Comparison of ENCODE assay signal across 20 cellular contexts in the genomic region with DNA sequence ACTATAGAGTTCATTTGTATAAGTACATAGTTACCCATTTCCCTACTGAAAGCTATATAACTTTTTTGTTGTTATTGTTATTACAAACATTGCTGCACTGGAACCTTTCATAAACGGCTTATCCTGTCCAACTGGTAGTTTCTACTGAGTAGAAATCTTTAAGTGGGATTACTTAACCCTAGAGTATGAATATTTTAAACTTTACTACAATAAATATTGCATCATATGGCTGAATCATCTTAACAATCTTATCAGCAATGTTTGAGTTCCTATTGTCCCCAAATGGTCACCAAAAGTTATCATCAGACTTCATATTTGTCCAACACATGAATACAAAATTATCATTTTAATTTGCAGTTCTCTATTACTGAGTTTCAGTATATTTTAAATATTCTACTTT. TPM values are rescaled to one million over a fixed set of nuclear protein-coding genes. Genes with fewer than 3 reads are reported as not detected.
A peak's percentile ranks its signal among the peaks of the same experiment; 100 is the strongest.
DNase-seq lines count a peak whose midpoint lies in the region; ATAC-seq, FAIRE-seq and TF ChIP-seq lines count a peak whose summit lies in the region.
"Had no signal": no experiment of that assay in that cellular context is flagged by ENCODE, and none has a peak within 500 bp of the region (broad histone marks: within the 10 kb centered on the region; RNA-seq: fewer than 3 reads in every experiment).

No MANE protein-coding gene starts in this region.

- POLR2A ChIA-PET in K562 (lab: Yijun Ruan, JAX) = no interaction called here

- TF ChIP-seq CTCF in K562 (IDR thresholded peaks at IDR 0.05 in 2 of 3, conservative IDR thresholded peaks at IDR 0.05 in 1 of 3; ENCODE audit: insufficient read depth in 2 of 3, low read depth in 1 of 3, low read length in 3 of 3) (no peak), fibroblast of the aortic adventitia (IDR thresholded peaks at IDR 0.05; ENCODE audit: insufficient read depth, low read length) (no peak), glutamatergic neuron (IDR thresholded peaks at IDR 0.05; ENCODE audit: partially characterized antibody, unreplicated experiment) (no peak)

- peaks cover 20% of the 10 kb centered on the region for H3K36me3 Mint-ChIP-seq in glutamatergic neuron (ENCODE audit: unreplicated experiment)

- H3K4me1 Mint-ChIP-seq in glutamatergic neuron (ENCODE audit: low read depth, unreplicated experiment) = peaks cover 6% of the 10 kb centered on the region

- no peak overlapping the region for H3K4me3 ChIP-seq in K562
- no peak overlapping the region for H3K4me3 ChIP-seq in fibroblast of the aortic adventitia (ENCODE audit: low read depth, low read length)
- H3K4me3 ChIP-seq: SJCRH30 had no signal

- H3K27me3 Mint-ChIP-seq in glutamatergic neuron (ENCODE audit: unreplicated experiment) = no peaks in the 10 kb centered on the region

- no peak overlapping the region for H2AFZ ChIP-seq in K562 (ENCODE audit: low read depth, low read length)

- no peak overlapping the region for H3K4me3 Mint-ChIP-seq in glutamatergic neuron (ENCODE audit: unreplicated experiment)
- H3K4me3 Mint-ChIP-seq: HFFc6 had no signal

- H3K79me2 ChIP-seq in K562 (ENCODE audit: control insufficient read depth, insufficient read depth, low read length) = peaks cover 10% of the 10 kb centered on the region; the same call in 2 of the 3 replicates

- CTCF ChIA-PET in K562 (lab: Yijun Ruan, JAX; ENCODE audit: low intra/inter-chr PET ratio) = no interaction called here

- in situ Hi-C loops in K562 (cut with MboI) = no loop called here

- no peak for TF ChIP-seq RAD21 in K562 (CRISPR knock-in tag; conservative IDR thresholded peaks at IDR 0.05 in 1 of 2, IDR thresholded peaks at IDR 0.05 in 1 of 2)

- DNase-seq in NOMO-1 treated with DMSO at 0.1 percent for 48 hours (lab: John Stamatoyannopoulos, UW; ENCODE audit: unreplicated experiment) = peak; percentile 17
- DNase-seq in NOMO-1 treated with dmso at 0.1 percent for 144 hours (lab: John Stamatoyannopoulos, UW; ENCODE audit: unreplicated experiment) = no peak
- peak; percentile 59 for DNase-seq in MV-4-11 (lab: John Stamatoyannopoulos, UW)
- no peak for DNase-seq in K562 (ENCODE audit: extremely low read depth in 1 of 4, low spot score in 3 of 4)
- peak; percentile 12 for DNase-seq in fibroblast of the aortic adventitia (ENCODE audit: low read depth)
- DNase-seq in glutamatergic neuron = no peak
- no peak for DNase-seq in NAMALWA (ENCODE audit: low spot score)
- DNase-seq: DMS 273 treated with DMSO at 0.1 percent for 48 hours, HFFc6, Karpas-422, NCI-H1092, NCI-H146, NCI-H2081, NCI-H524, RPMI8226, SJCRH30 had no signal

- no peaks in the 10 kb centered on the region for H4K20me1 ChIP-seq in K562 (replicated peaks; ENCODE audit: control insufficient read depth, insufficient read depth, low read length)

- H3K4me2 ChIP-seq in K562 (ENCODE audit: insufficient read depth, low read length) = no peak overlapping the region

- peaks cover 3% of the 10 kb centered on the region; the same call in 1 of the 2 replicates for H3K9me3 ChIP-seq in K562 (replicated peaks; ENCODE audit: control insufficient read depth, insufficient read depth, low read depth, low read length)

- H3K4me1 ChIP-seq in K562 (replicated peaks in 1 of 2; ENCODE audit: control insufficient read depth in 2 of 2, insufficient read depth in 2 of 2, low read length in 2 of 2) = no peaks in the 10 kb centered on the region
- H3K4me1 ChIP-seq: SJCRH30 had no signal

- H3K27me3 ChIP-seq in K562 (ENCODE audit: control insufficient read depth in 2 of 2, insufficient read depth in 2 of 2, low read length in 2 of 2) = no peaks in the 10 kb centered on the region
- H3K27me3 ChIP-seq: SJCRH30 had no signal

- no peak for TF ChIP-seq POLR2A in K562 (conservative IDR thresholded peaks at IDR 0.05)

- no peak for TF ChIP-seq EP300 in K562 (IDR thresholded peaks at IDR 0.05; ENCODE audit: low read length)

- ATAC-seq in K562 = no peak
- no peak for ATAC-seq in HG03097 (IDR thresholded peaks at IDR 0.05; ENCODE audit: low FRiP score, unreplicated experiment)

- no peak for FAIRE-seq in K562 (lab: Jason Lieb, UNC)
- FAIRE-seq: H1 had no signal

- no peak overlapping the region for H3K9ac ChIP-seq in K562 (ENCODE audit: insufficient read depth in 1 of 2, low read depth in 2 of 2, low read length in 2 of 2)

- peaks cover 6% of the 10 kb centered on the region for H3K9me3 Mint-ChIP-seq in glutamatergic neuron (ENCODE audit: unreplicated experiment)

- H3K36me3 ChIP-seq in K562 (ENCODE audit: control insufficient read depth, insufficient read depth, low read length) = no peaks in the 10 kb centered on the region

- H3K27ac ChIP-seq in K562 (ENCODE audit: extremely low read depth, low read depth, low read length) = no peak overlapping the region
- H3K27ac ChIP-seq: 22Rv1, C4-2B, SJCRH30 had no signal

- BruUV-seq in K562 (replicated peaks; lab: Mats Ljungman, UMichigan) = no TSS peak

- WGBS in K562 (ENCODE audit: insufficient coverage, low coverage, missing lambda C conversion rate) = 94% methylated on average over 1 of the region's 1 CpG

- no peak overlapping the region for H3K27ac Mint-ChIP-seq in glutamatergic neuron (ENCODE audit: unreplicated experiment)
- H3K27ac Mint-ChIP-seq: HFFc6 had no signal

- no peaks in the 10 kb centered on the region for H3K9me1 ChIP-seq in K562 (ENCODE audit: control insufficient read depth, insufficient read depth, low read length)

- intact Hi-C loops in K562 (cut with micrococcal nuclease) = no loop called here

TF ChIP-seq in K562, 482 proteins besides CTCF, POLR2A, EP300 and RAD21 (continues in another document):
- TF ChIP-seq ZNF217 (CRISPR knock-in tag; IDR thresholded peaks at IDR 0.05) = no peak
- no peak for TF ChIP-seq FOXJ3 (CRISPR knock-in tag; IDR thresholded peaks at IDR 0.05)
- TF ChIP-seq NFIX (CRISPR knock-in tag; IDR thresholded peaks at IDR 0.05; ENCODE audit: low read depth) = no peak
- TF ChIP-seq, protein P1, sequence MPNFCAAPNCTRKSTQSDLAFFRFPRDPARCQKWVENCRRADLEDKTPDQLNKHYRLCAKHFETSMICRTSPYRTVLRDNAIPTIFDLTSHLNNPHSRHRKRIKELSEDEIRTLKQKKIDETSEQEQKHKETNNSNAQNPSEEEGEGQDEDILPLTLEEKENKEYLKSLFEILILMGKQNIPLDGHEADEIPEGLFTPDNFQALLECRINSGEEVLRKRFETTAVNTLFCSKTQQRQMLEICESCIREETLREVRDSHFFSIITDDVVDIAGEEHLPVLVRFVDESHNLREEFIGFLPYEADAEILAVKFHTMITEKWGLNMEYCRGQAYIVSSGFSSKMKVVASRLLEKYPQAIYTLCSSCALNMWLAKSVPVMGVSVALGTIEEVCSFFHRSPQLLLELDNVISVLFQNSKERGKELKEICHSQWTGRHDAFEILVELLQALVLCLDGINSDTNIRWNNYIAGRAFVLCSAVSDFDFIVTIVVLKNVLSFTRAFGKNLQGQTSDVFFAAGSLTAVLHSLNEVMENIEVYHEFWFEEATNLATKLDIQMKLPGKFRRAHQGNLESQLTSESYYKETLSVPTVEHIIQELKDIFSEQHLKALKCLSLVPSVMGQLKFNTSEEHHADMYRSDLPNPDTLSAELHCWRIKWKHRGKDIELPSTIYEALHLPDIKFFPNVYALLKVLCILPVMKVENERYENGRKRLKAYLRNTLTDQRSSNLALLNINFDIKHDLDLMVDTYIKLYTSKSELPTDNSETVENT (CRISPR knock-in tag; IDR thresholded peaks at IDR 0.05) = no peak
- TF ChIP-seq, protein P2, sequence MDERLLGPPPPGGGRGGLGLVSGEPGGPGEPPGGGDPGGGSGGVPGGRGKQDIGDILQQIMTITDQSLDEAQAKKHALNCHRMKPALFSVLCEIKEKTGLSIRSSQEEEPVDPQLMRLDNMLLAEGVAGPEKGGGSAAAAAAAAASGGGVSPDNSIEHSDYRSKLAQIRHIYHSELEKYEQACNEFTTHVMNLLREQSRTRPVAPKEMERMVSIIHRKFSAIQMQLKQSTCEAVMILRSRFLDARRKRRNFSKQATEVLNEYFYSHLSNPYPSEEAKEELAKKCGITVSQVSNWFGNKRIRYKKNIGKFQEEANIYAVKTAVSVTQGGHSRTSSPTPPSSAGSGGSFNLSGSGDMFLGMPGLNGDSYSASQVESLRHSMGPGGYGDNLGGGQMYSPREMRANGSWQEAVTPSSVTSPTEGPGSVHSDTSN (CRISPR knock-in tag; IDR thresholded peaks at IDR 0.05; ENCODE audit: low read depth) = no peak
- TF ChIP-seq, protein P2 (tag; conservative IDR thresholded peaks at IDR 0.05; ENCODE audit: low read depth) = no peak
- TF ChIP-seq TFAM (CRISPR knock-in tag; conservative IDR thresholded peaks at IDR 0.05) = no peak
- TF ChIP-seq MEF2D (tag; conservative IDR thresholded peaks at IDR 0.05; ENCODE audit: low read depth) = no peak
- peak; percentile 45 for TF ChIP-seq CEBPB (tag; IDR thresholded peaks at IDR 0.05)

RNA-seq across cellular contexts. Expression of a gene that starts 40.5 kb away (rescaled TPM):
- 18.2 and 43.1 TPM in 2 replicates for total RNA-seq in K562 (2011; cell fraction: chromatin; rRNA removed; ENCODE audit: low replicate concordance)
- 4.5 and 5.5 TPM in 2 replicates for total RNA-seq in K562 (2011; cell fraction: nucleolus; rRNA removed)
- total RNA-seq in K562 (2011; cell fraction: nucleoplasm; rRNA removed) = 10.4 and 18.3 TPM in 2 replicates
- total RNA-seq in K562 (2014; rRNA removed) (7.9 and 18.2 TPM in 2 replicates), K562 (2014; rRNA removed; fragmentation: Illumina TruSeq; extraction: Trizol) (17.9 and 20.9 TPM in 2 replicates), K562 (2015; rRNA removed; fragmentation: Illumina TruSeq; extraction: Trizol) (17.0 and 17.9 TPM in 2 replicates), K562 (2021) (20.3 and 24.5 TPM in 2 replicates), fibroblast of the aortic adventitia (ENCODE audit: low replicate concordance) (6.7 and 11.0 TPM in 2 replicates), glutamatergic neuron (ENCODE audit: unreplicated experiment) (30.8 TPM)
- polyA plus RNA-seq in K562 (2011; rRNA removed) (16.8 and 17.4 TPM in 2 replicates), K562 (2014; fragmentation: Illumina TruSeq; extraction: Trizol) (9.2 and 11.1 TPM in 2 replicates), K562 (2014; fragmentation: Nextera tagmentation; extraction: Ambion mirVana) (1 to 10 TPM; 3.1 to 4.3 TPM), K562 (2014; rRNA removed) (7.5 and 7.7 TPM in 2 replicates)
- 2.1 and 3.5 TPM in 2 replicates for polyA plus RNA-seq in K562 (2011; cell fraction: cytosol; rRNA removed)
- polyA plus RNA-seq in K562 (2011; cell fraction: nucleus; rRNA removed) = 8.4 and 13.0 TPM in 2 replicates
- polyA plus RNA-seq in K562 (2012) = 8.6 and 11.3 TPM in 2 replicates
- polyA minus RNA-seq in K562 (2011; rRNA and poly(A)+ RNA removed) = 24.2 and 32.0 TPM in 2 replicates
- polyA minus RNA-seq in K562 (2011; cell fraction: cytosol; rRNA and poly(A)+ RNA removed) = 5.1 and 8.8 TPM in 2 replicates
- 22.3 and 51.0 TPM in 2 replicates for polyA minus RNA-seq in K562 (2011; cell fraction: nucleus; rRNA and poly(A)+ RNA removed)

Comparison
In these comparisons a context has a peak if more than half of its experiments do, and no peak if none do; other contexts are left out.
1. DNase-seq: peak in NOMO-1 treated with DMSO at 0.1 percent for 48 hours (single experiment), MV-4-11 (single experiment) and fibroblast of the aortic adventitia (single experiment); none in NOMO-1 treated with dmso at 0.1 percent for 144 hours (single experiment), K562 (0 of 4), glutamatergic neuron (single experiment) and NAMALWA (single experiment).